Comparison of ENCODE assay signal across 17 cellular contexts in genomic region chr12:54392485-54393349, GRCh38. TPM values are rescaled to one million over a fixed set of nuclear protein-coding genes. Genes with fewer than 3 reads are reported as not detected.
A peak's percentile ranks its signal among the peaks of the same experiment; 100 is the strongest.
DNase-seq lines count a peak whose midpoint lies in the region; ATAC-seq and TF ChIP-seq lines count a peak whose summit lies in the region.
"Had no signal": no experiment of that assay in that cellular context is flagged by ENCODE, and none has a peak within 500 bp of the region (broad histone marks: within the 10 kb centered on the region; RNA-seq: fewer than 3 reads in every experiment).

No MANE protein-coding gene starts in this region.

- WGBS in esophagus squamous epithelium, 2 donors, result 63 to 73% methylated on average over 6 to 7 of the region's 10 CpGs

- peaks cover 9 to 40% (median 14%) of the 10 kb centered on the region in 3 donors for H3K36me3 ChIP-seq in esophagus squamous epithelium

- no peak for ATAC-seq in WTC11
- ATAC-seq: activated naive CD4-positive, alpha-beta T cell treated with anti-CD3 and anti-CD28 coated beads, Interleukin-2, amount 50 U/mL, for 72 hours; heart right ventricle; SK-N-SH treated with all-trans-retinoic acid at 6 μM for 48 hours had no signal

- no peak overlapping the region for H3K27ac Mint-ChIP-seq in WTC11
- H3K27ac Mint-ChIP-seq in progenitor cell of endocrine pancreas, result peak overlapping the region; percentile 25
- H3K27ac Mint-ChIP-seq: activated naive CD4-positive, alpha-beta T cell treated with anti-CD3 and anti-CD28 coated beads, Interleukin-2, amount 50 U/mL, for 72 hours had no signal

- peaks cover 50 to 73% (median 52%) of the 10 kb centered on the region in 3 donors for H3K4me1 ChIP-seq in esophagus squamous epithelium

- H3K9me3 ChIP-seq in esophagus squamous epithelium, result no peaks in the 10 kb centered on the region
- H3K9me3 ChIP-seq: heart right ventricle, upper lobe of left lung had no signal

- CTCF ChIA-PET in WTC11 (lab: Charles Lee), result interaction anchor here (0.5 to 4.3 kb wide), 23 partner anchors 8 to 187 kb away, joined by 3 to 50 read pairs (median 4); partner anchors contain the start of genes COPZ1, NCKAP1L and ZNF385A

- DNase-seq in DMS 273 (lab: John Stamatoyannopoulos, UW; ENCODE audit: unreplicated experiment) (peak; percentile 20), DMS 273 treated with DMSO at 0.1 percent for 48 hours (lab: John Stamatoyannopoulos, UW) (no peak), WTC11 (ENCODE audit: low spot score) (no peak), esophagus squamous epithelium (lab: John Stamatoyannopoulos, UW) (no peak), progenitor cell of endocrine pancreas (ENCODE audit: low spot score, unreplicated experiment) (no peak), NK-92 (lab: John Stamatoyannopoulos, UW; ENCODE audit: unreplicated experiment) (no peak), GM19240 (ENCODE audit: insufficient read length, low spot score) (no peak), NCI-H1048 (lab: John Stamatoyannopoulos, UW) (no peak)
- DNase-seq: heart right ventricle; NCI-H2227 treated with DMSO at 0.1 percent for 48 hours; stimulated activated CD4-positive, alpha-beta T cell treated with anti-CD3 and anti-CD28 coated beads, Interleukin-4, amount 100 ng/mL, for 24 hours; upper lobe of left lung had no signal

- intact Hi-C loops in esophagus squamous epithelium (cut with DNase I), result no loop called here

- H3K9me3 Mint-ChIP-seq in WTC11 (no peaks in the 10 kb centered on the region), progenitor cell of endocrine pancreas (ENCODE audit: low read depth) (no peaks in the 10 kb centered on the region)
- H3K9me3 Mint-ChIP-seq: activated naive CD4-positive, alpha-beta T cell treated with anti-CD3 and anti-CD28 coated beads, Interleukin-2, amount 50 U/mL, for 72 hours; CD4-positive, alpha-beta memory T cell had no signal

- TF ChIP-seq CTCF in WTC11 (IDR thresholded peaks at IDR 0.05), result no peak
- TF ChIP-seq CTCF in esophagus squamous epithelium (IDR thresholded peaks at IDR 0.05), result no peak
- no peak for TF ChIP-seq CTCF in progenitor cell of endocrine pancreas (IDR thresholded peaks at IDR 0.05; ENCODE audit: unreplicated experiment)

- H3K27me3 ChIP-seq in esophagus squamous epithelium, result no peaks in the 10 kb centered on the region
- H3K27me3 ChIP-seq: heart right ventricle, upper lobe of left lung had no signal

- peak overlapping the region; percentile 83; the same call in 1 of the 2 replicates for H3K4me3 Mint-ChIP-seq in WTC11
- H3K4me3 Mint-ChIP-seq in progenitor cell of endocrine pancreas (ENCODE audit: low read depth), result peak overlapping the region; percentile 71

- H3K4me1 Mint-ChIP-seq in WTC11 (peaks cover 50% of the 10 kb centered on the region), progenitor cell of endocrine pancreas (ENCODE audit: low read depth) (peaks cover 13% of the 10 kb centered on the region)

- no peak for TF ChIP-seq POLR2A in esophagus squamous epithelium (IDR thresholded peaks at IDR 0.05)

- no peak overlapping the region for H3K4me3 ChIP-seq in esophagus squamous epithelium
- H3K4me3 ChIP-seq: heart right ventricle, upper lobe of left lung had no signal

- peaks cover 19% of the 10 kb centered on the region for H3K27me3 Mint-ChIP-seq in WTC11 (ENCODE audit: low read depth)
- H3K27me3 Mint-ChIP-seq in progenitor cell of endocrine pancreas, result peaks cover 4% of the 10 kb centered on the region
- H3K27me3 Mint-ChIP-seq: CD4-positive, alpha-beta memory T cell had no signal

- peaks cover 10% of the 10 kb centered on the region for H3K36me3 Mint-ChIP-seq in WTC11
- peaks cover 10% of the 10 kb centered on the region for H3K36me3 Mint-ChIP-seq in progenitor cell of endocrine pancreas (ENCODE audit: insufficient read depth)

- H3K27ac ChIP-seq in esophagus squamous epithelium, result peak overlapping the region; percentile 63 to 97 (median 80)
- H3K27ac ChIP-seq: 22Rv1, heart right ventricle had no signal

- POLR2A ChIA-PET in WTC11 (lab: Charles Lee), result interaction anchor here (0.6 to 1.2 kb wide), 3 partner anchors 14 to 144 kb away, joined by 3 to 4 read pairs (median 3); no protein-coding TSS in a partner anchor

TF ChIP-seq in WTC11, 78 proteins besides CTCF, POLR2A, EP300 and RAD21 (continues in another document):
- TF ChIP-seq ZNF532 (CRISPR knock-in tag; IDR thresholded peaks at IDR 0.05; ENCODE audit: borderline replicate concordance) (no peak), MLX (CRISPR knock-in tag; IDR thresholded peaks at IDR 0.05) (no peak), FOXK1 (CRISPR knock-in tag; IDR thresholded peaks at IDR 0.05) (no peak), CREM (CRISPR knock-in tag; IDR thresholded peaks at IDR 0.05) (no peak), GRHL2 (CRISPR knock-in tag; IDR thresholded peaks at IDR 0.05; ENCODE audit: insufficient replicate concordance, severe bottlenecking) (no peak), ZMAT4 (CRISPR knock-in tag; IDR thresholded peaks at IDR 0.05) (no peak), ATF3 (CRISPR knock-in tag; conservative IDR thresholded peaks at IDR 0.05) (no peak), CDX4 (CRISPR knock-in tag; IDR thresholded peaks at IDR 0.05; ENCODE audit: borderline replicate concordance) (no peak), ZNF121 (CRISPR knock-in tag; IDR thresholded peaks at IDR 0.05) (no peak), E2F5 (CRISPR knock-in tag; IDR thresholded peaks at IDR 0.05) (no peak), GTF2I (CRISPR knock-in tag; conservative IDR thresholded peaks at IDR 0.05) (no peak), ZNF219 (CRISPR knock-in tag; IDR thresholded peaks at IDR 0.05; ENCODE audit: borderline replicate concordance) (no peak)

RNA-seq across cellular contexts. Expression of gene ZNF385A, which starts 8.2 kb away (rescaled TPM):
- total RNA-seq in WTC11 (2021), result 18.4 to 23.5 TPM (median 22.2 TPM) in 3 replicates
- total RNA-seq in esophagus squamous epithelium, result 100 to 1,000 TPM in 1 of 4 donors, 10 to 100 TPM in 3; 25.2 to 106 (median 37.8) TPM
- 15.6 and 16.6 TPM in 2 replicates for total RNA-seq in progenitor cell of endocrine pancreas

RNA-seq across cellular contexts. Expression of gene ITGA5, which starts 26.3 kb away (rescaled TPM):
- 19.3 to 21.9 TPM (median 20.8 TPM) in 3 replicates for total RNA-seq in WTC11 (2021)
- 100 to 1,000 TPM in 1 of 4 donors, 10 to 100 TPM in 2, 1 to 10 TPM in 1; 7.5 to 112 (median 37.3) TPM for total RNA-seq in esophagus squamous epithelium
- 32.2 and 37.8 TPM in 2 replicates for total RNA-seq in progenitor cell of endocrine pancreas
- total RNA-seq: HT-29 had no signal

RNA-seq across cellular contexts. Expression of gene GPR84, which starts 28.4 kb away (rescaled TPM):
- total RNA-seq in WTC11 (2021) (0.13 TPM in 1 of 3 replicates, not detected in the others), esophagus squamous epithelium (under 1 TPM in 1 of 4 donors, not detected in 3; 0.38 TPM), progenitor cell of endocrine pancreas (not detected in 2 replicates)
- total RNA-seq: HT-29 had no signal
